ENCODE assay signal across 1 cellular context in genomic region chr14:77337880-77338279, GRCh38.
TF ChIP-seq lines count a peak whose summit lies in the region.

No MANE protein-coding gene starts in this region.

TF ChIP-seq in HCT116, 20 proteins besides CTCF, POLR2A, EP300 and RAD21 (continued from another document):
- TF ChIP-seq SIN3A (IDR thresholded peaks at IDR 0.05; ENCODE audit: low read depth) (no peak), EZH2phosphoT487 (IDR thresholded peaks at IDR 0.05; ENCODE audit: borderline replicate concordance) (no peak), POLR2AphosphoS5 (IDR thresholded peaks at IDR 0.05; ENCODE audit: low read depth, low read length) (no peak), FOSL1 (IDR thresholded peaks at IDR 0.05; ENCODE audit: low read depth) (no peak), SP1 (IDR thresholded peaks at IDR 0.05; ENCODE audit: low read depth) (no peak), EZH2 (IDR thresholded peaks at IDR 0.05) (no peak), EGR1 (IDR thresholded peaks at IDR 0.05; ENCODE audit: low read depth) (no peak), CEBPB (IDR thresholded peaks at IDR 0.05; ENCODE audit: low read depth) (no peak), TCF7L2 (IDR thresholded peaks at IDR 0.05; ENCODE audit: borderline replicate concordance, extremely low read depth, insufficient read depth, insufficient read length) (no peak), REST (IDR thresholded peaks at IDR 0.05; ENCODE audit: low read depth) (no peak), SRF (IDR thresholded peaks at IDR 0.05; ENCODE audit: low read depth) (no peak), ZFX (IDR thresholded peaks at IDR 0.05) (no peak), JUND (IDR thresholded peaks at IDR 0.05) (no peak), YY1 (IDR thresholded peaks at IDR 0.05; ENCODE audit: extremely low read depth, insufficient replicate concordance, low read depth, low read length) (no peak)
- TF ChIP-seq, protein P1, sequence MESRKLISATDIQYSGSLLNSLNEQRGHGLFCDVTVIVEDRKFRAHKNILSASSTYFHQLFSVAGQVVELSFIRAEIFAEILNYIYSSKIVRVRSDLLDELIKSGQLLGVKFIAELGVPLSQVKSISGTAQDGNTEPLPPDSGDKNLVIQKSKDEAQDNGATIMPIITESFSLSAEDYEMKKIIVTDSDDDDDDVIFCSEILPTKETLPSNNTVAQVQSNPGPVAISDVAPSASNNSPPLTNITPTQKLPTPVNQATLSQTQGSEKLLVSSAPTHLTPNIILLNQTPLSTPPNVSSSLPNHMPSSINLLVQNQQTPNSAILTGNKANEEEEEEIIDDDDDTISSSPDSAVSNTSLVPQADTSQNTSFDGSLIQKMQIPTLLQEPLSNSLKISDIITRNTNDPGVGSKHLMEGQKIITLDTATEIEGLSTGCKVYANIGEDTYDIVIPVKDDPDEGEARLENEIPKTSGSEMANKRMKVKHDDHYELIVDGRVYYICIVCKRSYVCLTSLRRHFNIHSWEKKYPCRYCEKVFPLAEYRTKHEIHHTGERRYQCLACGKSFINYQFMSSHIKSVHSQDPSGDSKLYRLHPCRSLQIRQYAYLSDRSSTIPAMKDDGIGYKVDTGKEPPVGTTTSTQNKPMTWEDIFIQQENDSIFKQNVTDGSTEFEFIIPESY (IDR thresholded peaks at IDR 0.05; ENCODE audit: extremely low read depth, insufficient replicate concordance, low read length): no peak
- TF ChIP-seq, protein P2, sequence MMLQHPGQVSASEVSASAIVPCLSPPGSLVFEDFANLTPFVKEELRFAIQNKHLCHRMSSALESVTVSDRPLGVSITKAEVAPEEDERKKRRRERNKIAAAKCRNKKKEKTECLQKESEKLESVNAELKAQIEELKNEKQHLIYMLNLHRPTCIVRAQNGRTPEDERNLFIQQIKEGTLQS (IDR thresholded peaks at IDR 0.05): no peak
- TF ChIP-seq, protein P3, sequence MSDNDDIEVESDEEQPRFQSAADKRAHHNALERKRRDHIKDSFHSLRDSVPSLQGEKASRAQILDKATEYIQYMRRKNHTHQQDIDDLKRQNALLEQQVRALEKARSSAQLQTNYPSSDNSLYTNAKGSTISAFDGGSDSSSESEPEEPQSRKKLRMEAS (IDR thresholded peaks at IDR 0.05): no peak
